Comparison of ENCODE assay signal across 21 cellular contexts in genomic region chr2:184394642-184395041, GRCh38.
"Had no signal": no experiment of that assay in that cellular context is flagged by ENCODE, and none has a peak within 500 bp of the region (broad histone marks: within the 10 kb centered on the region; RNA-seq: fewer than 3 reads in every experiment).

No MANE protein-coding gene starts in this region.

- FAIRE-seq: frontal cortex, small intestine had no signal

- DNase-seq: effector memory CD8-positive, alpha-beta T cell; esophagus squamous epithelium; heart left ventricle; hypothalamus; kidney glomerular epithelial cell; mammary epithelial cell; mucosa of descending colon; naive thymus-derived CD8-positive, alpha-beta T cell; psoas muscle; small intestine; stimulated activated CD4-positive, alpha-beta T cell treated with anti-CD3 and anti-CD28 coated beads, Interleukin-12 subunit alpha, Interleukin-12 subunit beta, amount 100 ng/mL, for 4 hours; stimulated activated naive CD4-positive, alpha-beta T cell; stomach; substantia nigra; transverse colon had no signal

- H3K36me3 ChIP-seq: esophagus squamous epithelium, heart left ventricle, neutrophil, right atrium auricular region, stomach, thoracic aorta, transverse colon had no signal

- H3K4me3 ChIP-seq: esophagus squamous epithelium, heart left ventricle, mucosa of descending colon, psoas muscle, right atrium auricular region, stomach, thoracic aorta, transverse colon had no signal

- H3K27me3 ChIP-seq: esophagus squamous epithelium, heart left ventricle, neutrophil, right atrium auricular region, stomach, transverse colon had no signal

- H3K4me1 ChIP-seq: esophagus squamous epithelium, heart left ventricle, psoas muscle, right atrium auricular region, stomach, transverse colon had no signal

- H3K4me1 Mint-ChIP-seq: naive thymus-derived CD8-positive, alpha-beta T cell had no signal

- H3K4me3 Mint-ChIP-seq: dendritic cell treated with granulocyte-macrophage colony-stimulating factor and Interleukin-4, amounts not matched to agents 40 ng/mL and 50 ng/mL, for 4 days; effector memory CD8-positive, alpha-beta T cell; naive thymus-derived CD8-positive, alpha-beta T cell had no signal

- H3K27me3 Mint-ChIP-seq: dendritic cell treated with granulocyte-macrophage colony-stimulating factor and Interleukin-4, amounts not matched to agents 40 ng/mL and 50 ng/mL, for 4 days; effector memory CD8-positive, alpha-beta T cell; naive thymus-derived CD8-positive, alpha-beta T cell had no signal

- H3K9me3 ChIP-seq: esophagus squamous epithelium, mucosa of descending colon, neutrophil, psoas muscle, right atrium auricular region, thoracic aorta, transverse colon had no signal

- H3K27ac ChIP-seq: epithelial cell of prostate, esophagus squamous epithelium, heart left ventricle, neutrophil, psoas muscle, right atrium auricular region, stomach, thoracic aorta, transverse colon had no signal

- H3K27ac Mint-ChIP-seq: dendritic cell treated with granulocyte-macrophage colony-stimulating factor and Interleukin-4, amounts not matched to agents 40 ng/mL and 50 ng/mL, for 4 days; effector memory CD8-positive, alpha-beta T cell; naive thymus-derived CD8-positive, alpha-beta T cell had no signal

- ATAC-seq: effector memory CD8-positive, alpha-beta T cell; heart left ventricle; mucosa of descending colon; naive thymus-derived CD8-positive, alpha-beta T cell; psoas muscle had no signal

- H3K36me3 Mint-ChIP-seq: naive thymus-derived CD8-positive, alpha-beta T cell had no signal
